ENCODE assay signal across 8 cellular contexts in genomic region chr15:26082069-26082832, GRCh38.
DNase-seq lines count a peak whose midpoint lies in the region; ATAC-seq and TF ChIP-seq lines count a peak whose summit lies in the region.

No MANE protein-coding gene starts in this region.

- peak overlapping the region; percentile 57 for H3K4me3 ChIP-seq in BJ (ENCODE audit: low read depth, low read length)
- H3K4me3 ChIP-seq in ectodermal cell (ENCODE audit: insufficient read depth, low read depth, low read length): peak overlapping the region; percentile 69
- peak overlapping the region; percentile 49 for H3K4me3 ChIP-seq in lower leg skin (ENCODE audit: low read depth, poor library complexity, severe bottlenecking)

- H3K4me1 Mint-ChIP-seq in activated CD8-positive, alpha-beta T cell treated with anti-CD3 and anti-CD28 coated beads, Interleukin-2, amount 10 ng/mL, durations not matched to agents 7 days and 5 days (ENCODE audit: low read depth): peaks cover 17% of the 10 kb centered on the region

- ATAC-seq in GM19328 (IDR thresholded peaks at IDR 0.05; ENCODE audit: unreplicated experiment) (peak; percentile 90), HG03520 (IDR thresholded peaks at IDR 0.05; ENCODE audit: unreplicated experiment) (peak; percentile 92)
- peak; percentile 99 for ATAC-seq in activated CD8-positive, alpha-beta T cell treated with anti-CD3 and anti-CD28 coated beads, Interleukin-2, amount 10 ng/mL, durations not matched to agents 7 days and 5 days

- peaks cover 8% of the 10 kb centered on the region for H3K4me1 ChIP-seq in ectodermal cell (ENCODE audit: control insufficient read depth, insufficient read depth, low read length)

- no peaks in the 10 kb centered on the region for H3K9me3 ChIP-seq in ectodermal cell (ENCODE audit: control insufficient read depth, low read length)

- H3K27me3 ChIP-seq in BJ (ENCODE audit: control insufficient read depth, insufficient read depth, low read length): no peaks in the 10 kb centered on the region
- H3K27me3 ChIP-seq in ectodermal cell (ENCODE audit: control insufficient read depth, insufficient read depth, low read length, poor library complexity, severe bottlenecking): no peaks in the 10 kb centered on the region

- H3K4me3 Mint-ChIP-seq in activated CD8-positive, alpha-beta T cell treated with anti-CD3 and anti-CD28 coated beads, Interleukin-2, amount 10 ng/mL, durations not matched to agents 7 days and 5 days: peak overlapping the region; percentile 79

- H3K27me3 Mint-ChIP-seq in activated CD8-positive, alpha-beta T cell treated with anti-CD3 and anti-CD28 coated beads, Interleukin-2, amount 10 ng/mL, durations not matched to agents 7 days and 5 days (ENCODE audit: low read depth): peaks cover 10% of the 10 kb centered on the region

- H3K36me3 Mint-ChIP-seq in activated CD8-positive, alpha-beta T cell treated with anti-CD3 and anti-CD28 coated beads, Interleukin-2, amount 10 ng/mL, durations not matched to agents 7 days and 5 days (ENCODE audit: low read depth): peaks cover 3% of the 10 kb centered on the region

- H3K27ac Mint-ChIP-seq in activated CD8-positive, alpha-beta T cell treated with anti-CD3 and anti-CD28 coated beads, Interleukin-2, amount 10 ng/mL, durations not matched to agents 7 days and 5 days: peak overlapping the region; percentile 86

- H3K36me3 ChIP-seq in BJ (ENCODE audit: control insufficient read depth, insufficient read depth, low read length) (no peaks in the 10 kb centered on the region), ectodermal cell (ENCODE audit: control insufficient read depth, insufficient read depth, low read length) (no peaks in the 10 kb centered on the region)

- CTCF ChIA-PET in BJ (lab: Yijun Ruan, JAX): interaction anchor here (0.9 to 1.2 kb wide), 2 partner anchors 13 to 14 kb away, joined by 3 to 4 read pairs; no protein-coding TSS in a partner anchor
- CTCF ChIA-PET in activated CD8-positive, alpha-beta T cell treated with anti-CD3 and anti-CD28 coated beads, Interleukin-2, amount 10 ng/mL, durations not matched to agents 7 days and 5 days (lab: Charles Lee): interaction anchor here (0.8 to 1.1 kb wide), 2 partner anchors 13 to 148 kb away, joined by 3 to 4 read pairs; no protein-coding TSS in a partner anchor

- no peaks in the 10 kb centered on the region for H3K9me3 Mint-ChIP-seq in activated CD8-positive, alpha-beta T cell treated with anti-CD3 and anti-CD28 coated beads, Interleukin-2, amount 10 ng/mL, durations not matched to agents 7 days and 5 days (ENCODE audit: insufficient read depth)

- DNase-seq in BJ (ENCODE audit: low read depth): peak; percentile 81
- DNase-seq in NCI-H774 (lab: John Stamatoyannopoulos, UW): peak; percentile 90
- peak; percentile 97 for DNase-seq in activated CD8-positive, alpha-beta T cell treated with anti-CD3 and anti-CD28 coated beads, Interleukin-2, amount 10 ng/mL, durations not matched to agents 7 days and 5 days
- peak; percentile 96 to 99 for DNase-seq in lower leg skin (ENCODE audit: low spot score in 2 of 2)
- DNase-seq in stimulated activated CD4-positive, alpha-beta T cell treated with anti-CD3 and anti-CD28 coated beads, Interleukin-4, amount 100 ng/mL, for 24 hours: peak; percentile 97

- POLR2A ChIA-PET in BJ (lab: Charles Lee): interaction anchor here (0.5 to 0.7 kb wide), 3 partner anchors 177 to 686 kb away, joined by 4 to 6 read pairs (median 6); no protein-coding TSS in a partner anchor
- POLR2A ChIA-PET in activated CD8-positive, alpha-beta T cell treated with anti-CD3 and anti-CD28 coated beads, Interleukin-2, amount 10 ng/mL, durations not matched to agents 7 days and 5 days (lab: Charles Lee): interaction anchor here (0.6 to 1.0 kb wide), 3 partner anchors 11 to 221 kb away, joined by 3 to 4 read pairs (median 4); no protein-coding TSS in a partner anchor

- peak overlapping the region; percentile 83 for H3K27ac ChIP-seq in ectodermal cell (ENCODE audit: insufficient read depth, low read depth, low read length, poor library complexity, severe bottlenecking)

- 1 to 2% methylated on average over 44 of the region's 44 CpGs for WGBS in ectodermal cell, 2 experiments
- 0 to 1% methylated on average over 44 of the region's 44 CpGs for WGBS in lower leg skin, 2 donors

- intact Hi-C loops in lower leg skin (cut with DNase I; ENCODE audit: low total_unique reads): no loop called here

- TF ChIP-seq CTCF in BJ (IDR thresholded peaks at IDR 0.05; ENCODE audit: insufficient read depth, low read depth, low read length) (0 out of 2 replicates have a peak, but pooled peaks have one; percentile 3), lower leg skin (IDR thresholded peaks at IDR 0.05) (no peak)

- no peak for TF ChIP-seq POLR2A in lower leg skin (IDR thresholded peaks at IDR 0.05)

Comparison
In these comparisons a context has a peak if more than half of its experiments do, and no peak if none do; other contexts are left out.
1. Peak in every context shown above with its lines: DNase-seq, ATAC-seq, H3K4me3 ChIP-seq and H3K27ac ChIP-seq.